In the genomic region with DNA sequence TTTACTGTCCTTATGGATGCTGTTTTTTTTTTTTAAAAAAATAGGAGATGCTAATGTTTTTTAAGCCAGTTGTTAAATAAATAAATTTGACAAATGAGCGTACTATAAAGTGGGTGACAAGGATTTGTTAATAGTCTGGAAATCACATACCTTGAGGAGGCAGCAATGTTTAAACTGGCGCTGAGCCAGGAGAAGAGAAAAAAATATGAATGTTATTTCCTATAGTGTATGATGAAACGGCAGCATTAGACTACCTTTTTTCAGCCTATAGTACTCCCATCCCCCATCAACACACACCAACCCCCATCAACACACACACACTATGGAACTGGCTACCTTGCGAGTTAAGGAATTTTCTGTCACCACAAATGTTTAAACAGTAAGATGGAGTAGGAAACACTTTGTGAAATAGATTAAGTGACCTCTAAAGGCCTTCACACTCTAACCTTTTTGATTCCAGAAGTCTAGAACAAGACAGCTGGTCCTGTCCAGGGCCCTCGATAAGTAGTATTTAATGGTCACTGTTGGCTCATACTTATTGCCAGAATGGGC, we compare ENCODE assay signal across 22 cellular contexts. TPM values are rescaled to one million over a fixed set of nuclear protein-coding genes. Genes with fewer than 3 reads are reported as not detected.
DNase-seq lines count a peak whose midpoint lies in the region; ATAC-seq, FAIRE-seq and TF ChIP-seq lines count a peak whose summit lies in the region.
"Had no signal": no experiment of that assay in that cellular context is flagged by ENCODE, and none has a peak within 500 bp of the region (broad histone marks: within the 10 kb centered on the region; RNA-seq: fewer than 3 reads in every experiment).

No MANE protein-coding gene starts in this region.

- H3K9me3 ChIP-seq in HepG2 (ENCODE audit: low read length) (no peaks in the 10 kb centered on the region), right lobe of liver (no peaks in the 10 kb centered on the region), endothelial cell of umbilical vein (replicated peaks; ENCODE audit: control insufficient read depth, insufficient read depth, low read length) (no peaks in the 10 kb centered on the region)
- H3K9me3 ChIP-seq: BE2C, Caco-2, HAP-1, SJSA1 had no signal

- no peaks in the 10 kb centered on the region for H3K9me1 ChIP-seq in endothelial cell of umbilical vein (replicated peaks; ENCODE audit: control insufficient read depth, extremely low read depth, insufficient read depth, low read length)

- TF ChIP-seq CTCF in HepG2 (CRISPR knock-in tag; IDR thresholded peaks at IDR 0.05) (no peak), right lobe of liver (IDR thresholded peaks at IDR 0.05) (no peak), endothelial cell of umbilical vein (IDR thresholded peaks at IDR 0.05; ENCODE audit: extremely low read depth in 1 of 2, insufficient read depth in 1 of 2, low read depth in 1 of 2, low read length in 2 of 2) (no peak), natural killer cell (IDR thresholded peaks at IDR 0.05) (no peak)

- H2AFZ ChIP-seq in HepG2 (ENCODE audit: low read length): no peak overlapping the region
- H2AFZ ChIP-seq in endothelial cell of umbilical vein (ENCODE audit: low read depth, low read length): no peak overlapping the region

- CTCF ChIA-PET in HepG2 (lab: Yijun Ruan, JAX; ENCODE audit: low intra/inter-chr PET ratio, low total read pairs) (no interaction called here), endothelial cell of umbilical vein (lab: Charles Lee) (no interaction called here)

- no peaks in the 10 kb centered on the region for H3K79me2 ChIP-seq in HepG2 (ENCODE audit: insufficient read depth, low read length)
- no peaks in the 10 kb centered on the region for H3K79me2 ChIP-seq in endothelial cell of umbilical vein (ENCODE audit: control insufficient read depth, insufficient read depth, low read length)

- peak overlapping the region; percentile 78 to 82 for H3K27ac Mint-ChIP-seq in natural killer cell
- H3K27ac Mint-ChIP-seq in stimulated activated naive CD8-positive, alpha-beta T cell treated with anti-CD3 and anti-CD28 coated beads, Interleukin-15, amount 100 ng/mL, for 72 hours: no peak overlapping the region
- H3K27ac Mint-ChIP-seq: CD4-positive, CD25-positive, alpha-beta regulatory T cell had no signal

- BruUV-seq in HepG2 (replicated peaks; lab: Mats Ljungman, UMichigan) (no TSS peak), endothelial cell of umbilical vein (replicated peaks; lab: Mats Ljungman, UMichigan) (no TSS peak)

- H3K36me3 ChIP-seq in HepG2 (replicated peaks in 1 of 2; ENCODE audit: control insufficient read depth in 1 of 2, insufficient read depth in 2 of 2, low read length in 2 of 2) (no peaks in the 10 kb centered on the region; a peak in 1 of 5 replicates), right lobe of liver (no peaks in the 10 kb centered on the region), endothelial cell of umbilical vein (ENCODE audit: control insufficient read depth in 2 of 2, extremely low read depth in 1 of 2, insufficient read depth in 2 of 2, low read length in 2 of 2) (no peaks in the 10 kb centered on the region)
- H3K36me3 ChIP-seq: BE2C, HAP-1 had no signal

- 95% methylated on average over 5 of the region's 5 CpGs for WGBS in HepG2 (ENCODE audit: low lambda C conversion rate)
- WGBS in right lobe of liver (ENCODE audit: insufficient coverage, low coverage, low lambda C conversion rate, missing lambda C conversion rate): 84% methylated on average over 4 of the region's 5 CpGs

- H3K36me3 Mint-ChIP-seq in natural killer cell: no peaks in the 10 kb centered on the region

- ATAC-seq in HepG2: no peak
- ATAC-seq in right lobe of liver: no peak
- no peak for ATAC-seq in natural killer cell
- ATAC-seq in stimulated activated naive CD8-positive, alpha-beta T cell treated with anti-CD3 and anti-CD28 coated beads, Interleukin-15, amount 100 ng/mL, for 72 hours: no peak
- no peak for ATAC-seq in HG03460 (IDR thresholded peaks at IDR 0.05; ENCODE audit: unreplicated experiment)
- ATAC-seq: GM12878 had no signal

- H3K27me3 ChIP-seq in HepG2 (ENCODE audit: control insufficient read depth in 1 of 2, insufficient read depth in 2 of 2, low read length in 2 of 2) (no peaks in the 10 kb centered on the region), right lobe of liver (no peaks in the 10 kb centered on the region), endothelial cell of umbilical vein (ENCODE audit: control insufficient read depth in 2 of 2, insufficient read depth in 2 of 2, low read length in 2 of 2) (no peaks in the 10 kb centered on the region)
- H3K27me3 ChIP-seq: BE2C, SJSA1 had no signal

- H4K20me1 ChIP-seq in HepG2 (ENCODE audit: insufficient read depth, low read length) (peaks cover 3% of the 10 kb centered on the region; the same call in 1 of the 2 replicates), endothelial cell of umbilical vein (replicated peaks; ENCODE audit: control insufficient read depth, extremely low read depth, insufficient read depth, low read length) (no peaks in the 10 kb centered on the region)

- POLR2A ChIA-PET in HepG2 (lab: Yijun Ruan, JAX): no interaction called here
- POLR2A ChIA-PET in endothelial cell of umbilical vein (lab: Charles Lee): no interaction called here

- H3K4me1 ChIP-seq in HepG2 (ENCODE audit: insufficient read depth, low read length) (no peaks in the 10 kb centered on the region; the same call in 1 of the 2 replicates), right lobe of liver (no peaks in the 10 kb centered on the region), endothelial cell of umbilical vein (ENCODE audit: control insufficient read depth, extremely low read depth, insufficient read depth, low read length) (no peaks in the 10 kb centered on the region)
- H3K4me1 ChIP-seq: BE2C, Caco-2, HAP-1, SJSA1 had no signal

- no peak for FAIRE-seq in HepG2 (lab: Jason Lieb, UNC)
- no peak for FAIRE-seq in endothelial cell of umbilical vein (lab: Jason Lieb, UNC)
- FAIRE-seq: GM12878 had no signal

- TF ChIP-seq POLR2A in HepG2 (IDR thresholded peaks at IDR 0.05; ENCODE audit: insufficient read depth in 1 of 2, low read depth in 2 of 2, low read length in 2 of 2) (no peak), right lobe of liver (IDR thresholded peaks at IDR 0.05) (no peak), endothelial cell of umbilical vein (IDR thresholded peaks at IDR 0.05; ENCODE audit: low read depth, low read length) (no peak)

- DNase-seq in HepG2 (ENCODE audit: low spot score) (peak; percentile 7), right lobe of liver (no peak), endothelial cell of umbilical vein (ENCODE audit: low read depth, low spot score) (peak; percentile 25), natural killer cell (no peak), COLO829 (ENCODE audit: low spot score) (no peak), NCI-H2196 treated with DMSO at 0.1 percent for 48 hours (lab: John Stamatoyannopoulos, UW; ENCODE audit: unreplicated experiment) (no peak)
- DNase-seq in stimulated activated naive CD8-positive, alpha-beta T cell treated with anti-CD3 and anti-CD28 coated beads, Interleukin-15, amount 100 ng/mL, for 72 hours: no peak
- DNase-seq: BE2C; Caco-2; CD4-positive, CD25-positive, alpha-beta regulatory T cell; DMS153; KG1; MV-4-11; NCI-H187 treated with DMSO at 0.1 percent for 48 hours; NCI-H226; NCI-H524 had no signal

- dilution Hi-C loops in endothelial cell of umbilical vein (cut with MboI; ENCODE audit: extremely low pct_ligation_motif_present, low sequenced_read_pairs): no loop called here

- H3K4me1 Mint-ChIP-seq in natural killer cell: peaks cover 53 to 66% of the 10 kb centered on the region in 2 donors
- no peaks in the 10 kb centered on the region for H3K4me1 Mint-ChIP-seq in stimulated activated naive CD8-positive, alpha-beta T cell treated with anti-CD3 and anti-CD28 coated beads, Interleukin-15, amount 100 ng/mL, for 72 hours

- no peaks in the 10 kb centered on the region for H3K27me3 Mint-ChIP-seq in natural killer cell (ENCODE audit: low read depth in 2 of 2)
- H3K27me3 Mint-ChIP-seq in stimulated activated naive CD8-positive, alpha-beta T cell treated with anti-CD3 and anti-CD28 coated beads, Interleukin-15, amount 100 ng/mL, for 72 hours: no peaks in the 10 kb centered on the region
- H3K27me3 Mint-ChIP-seq: CD4-positive, CD25-positive, alpha-beta regulatory T cell had no signal

- H3K4me3 Mint-ChIP-seq in natural killer cell: peak overlapping the region; percentile 17
- no peak overlapping the region for H3K4me3 Mint-ChIP-seq in stimulated activated naive CD8-positive, alpha-beta T cell treated with anti-CD3 and anti-CD28 coated beads, Interleukin-15, amount 100 ng/mL, for 72 hours
- H3K4me3 Mint-ChIP-seq: CD4-positive, CD25-positive, alpha-beta regulatory T cell had no signal

- TF ChIP-seq RAD21 in HepG2 (CRISPR knock-in tag; IDR thresholded peaks at IDR 0.05): no peak

- H3K9me3 Mint-ChIP-seq in natural killer cell: no peaks in the 10 kb centered on the region
- no peaks in the 10 kb centered on the region for H3K9me3 Mint-ChIP-seq in stimulated activated naive CD8-positive, alpha-beta T cell treated with anti-CD3 and anti-CD28 coated beads, Interleukin-15, amount 100 ng/mL, for 72 hours

- no peak overlapping the region for H3K9ac ChIP-seq in HepG2 (ENCODE audit: insufficient read depth, low read depth, low read length)
- no peak overlapping the region for H3K9ac ChIP-seq in endothelial cell of umbilical vein (replicated peaks; ENCODE audit: extremely low read depth, insufficient read depth, low read length)

- intact Hi-C loops in HepG2 (cut with micrococcal nuclease; ENCODE audit: unreplicated experiment): no loop called here
- intact Hi-C loops in right lobe of liver (cut with DNase I): no loop called here
- intact Hi-C loops in endothelial cell of umbilical vein (cut with micrococcal nuclease): no loop called here
- intact Hi-C loops in natural killer cell (cut with micrococcal nuclease): no loop called here

- no peak overlapping the region for H3K4me3 ChIP-seq in HepG2 (replicated peaks in 1 of 3; ENCODE audit: insufficient read depth in 1 of 3, low read depth in 2 of 3, low read length in 3 of 3)
- no peak overlapping the region for H3K4me3 ChIP-seq in right lobe of liver
- no peak overlapping the region for H3K4me3 ChIP-seq in endothelial cell of umbilical vein (replicated peaks in 1 of 3; ENCODE audit: insufficient read depth in 1 of 3, low read depth in 1 of 3, low read length in 3 of 3)
- H3K4me3 ChIP-seq: GM12878, HAP-1, SJSA1 had no signal

- H3K4me2 ChIP-seq in HepG2 (ENCODE audit: low read depth, low read length) (no peak overlapping the region), endothelial cell of umbilical vein (ENCODE audit: insufficient read depth, low read length) (no peak overlapping the region)

- in situ Hi-C loops in HepG2 (cut with HindIII; ENCODE audit: extremely low pct_ligation_motif_present, low pct_unique_long_range_greater_than_20kb): no loop called here

- TF ChIP-seq EP300 in HepG2 (IDR thresholded peaks at IDR 0.05; ENCODE audit: low read depth in 2 of 2, low read length in 2 of 2) (no peak), HepG2 (CRISPR knock-in tag; IDR thresholded peaks at IDR 0.05; ENCODE audit: borderline replicate concordance) (no peak)

- H3K27ac ChIP-seq in HepG2 (ENCODE audit: extremely low read length, insufficient read depth, low read length): no peak overlapping the region
- no peak overlapping the region for H3K27ac ChIP-seq in right lobe of liver
- no peak overlapping the region for H3K27ac ChIP-seq in endothelial cell of umbilical vein (ENCODE audit: insufficient read depth, low read depth, low read length)
- H3K27ac ChIP-seq: SJSA1 had no signal

RNA-seq across cellular contexts. Expression of gene ZCWPW2, which starts 46.8 kb away (rescaled TPM):
- 0.46 and 0.53 TPM in 2 replicates for total RNA-seq in HepG2 (2016; rRNA removed; fragmentation: Illumina TruSeq; extraction: Trizol)
- 0.18 and 0.30 TPM in 2 replicates for total RNA-seq in HepG2 (2016; cell fraction: cytosol; rRNA removed; fragmentation: Illumina TruSeq; extraction: Trizol; ENCODE audit: low read depth)
- 0.35 and 0.40 TPM in 2 replicates for total RNA-seq in HepG2 (2016; cell fraction: insoluble cytoplasmic fraction; rRNA removed; fragmentation: Illumina TruSeq; extraction: Trizol)
- total RNA-seq in HepG2 (2016; cell fraction: membrane; rRNA removed; fragmentation: Illumina TruSeq; extraction: Trizol): 0.15 TPM in 1 of 2 replicates, not detected in the other
- 0.22 and 0.72 TPM in 2 replicates for total RNA-seq in HepG2 (2016; cell fraction: nucleus; rRNA removed; fragmentation: Illumina TruSeq; extraction: Trizol)
- 0.14 and 0.17 TPM in 2 replicates for polyA plus RNA-seq in HepG2 (2011; rRNA removed)
- 0.14 TPM in 1 of 2 replicates, not detected in the other for polyA plus RNA-seq in HepG2 (2011; cell fraction: cytosol; rRNA removed)
- polyA plus RNA-seq in HepG2 (2011; cell fraction: nucleus; rRNA removed): 0.19 TPM in 1 of 2 replicates, not detected in the other
- 0.25 and 0.43 TPM in 2 replicates for polyA plus RNA-seq in HepG2 (2012)
- 0.19 TPM in 1 of 2 replicates, not detected in the other for polyA plus RNA-seq in HepG2 (2016; cell fraction: cytosol; fragmentation: Illumina TruSeq; extraction: Trizol; ENCODE audit: low read depth)
- polyA plus RNA-seq in HepG2 (2016; cell fraction: insoluble cytoplasmic fraction; fragmentation: Illumina TruSeq; extraction: Trizol; ENCODE audit: low read depth): 0.25 and 0.34 TPM in 2 replicates
- polyA plus RNA-seq in HepG2 (2016; cell fraction: membrane; fragmentation: Illumina TruSeq; extraction: Trizol; ENCODE audit: low read depth): 0.27 TPM in 1 of 2 replicates, not detected in the other
- polyA plus RNA-seq in HepG2 (2016; cell fraction: nucleus; fragmentation: Illumina TruSeq; extraction: Trizol; ENCODE audit: insufficient read depth, low read depth): not detected in 2 replicates
- polyA minus RNA-seq in HepG2 (2011; rRNA and poly(A)+ RNA removed; ENCODE audit: low replicate concordance): 0.34 TPM in 1 of 2 replicates, not detected in the other
- not detected in 2 replicates for polyA minus RNA-seq in HepG2 (2011; cell fraction: cytosol; rRNA and poly(A)+ RNA removed)
- polyA minus RNA-seq in HepG2 (2011; cell fraction: nucleus; rRNA and poly(A)+ RNA removed): 1.1 TPM in 1 of 2 replicates, not detected in the other
- total RNA-seq in right lobe of liver: under 1 TPM in 3 of 6 experiments, not detected in 3; 0.18 to 0.24 (median 0.20) TPM
- total RNA-seq in endothelial cell of umbilical vein: 0.40 TPM in 1 of 2 replicates, not detected in the other
- polyA plus RNA-seq in endothelial cell of umbilical vein: 0.04 and 0.05 TPM in 2 replicates
- polyA plus RNA-seq in endothelial cell of umbilical vein (2011; cell fraction: cytosol; rRNA removed): 0.09 and 0.18 TPM in 2 replicates
- polyA plus RNA-seq in endothelial cell of umbilical vein (2011; cell fraction: nucleus; rRNA removed): 0.15 and 0.50 TPM in 2 replicates
- polyA plus RNA-seq in endothelial cell of umbilical vein (2012): 0.34 and 0.48 TPM in 2 replicates
- polyA minus RNA-seq in endothelial cell of umbilical vein: not detected in 2 replicates
- not detected for polyA minus RNA-seq in endothelial cell of umbilical vein (2011; cell fraction: cytosol; rRNA and poly(A)+ RNA removed)
- polyA minus RNA-seq in endothelial cell of umbilical vein (2011; cell fraction: nucleus; rRNA and poly(A)+ RNA removed): not detected in 2 replicates
- total RNA-seq in natural killer cell: under 1 TPM in 1 of 3 donors, not detected in 2; 0.43 TPM
- total RNA-seq: A172, Daoy had no signal

RNA-seq across cellular contexts. Expression of gene AZI2, which starts 46.9 kb away (rescaled TPM):
- 43.7 and 48.4 TPM in 2 replicates for total RNA-seq in HepG2 (2016; rRNA removed; fragmentation: Illumina TruSeq; extraction: Trizol)
- 20.5 and 21.3 TPM in 2 replicates for total RNA-seq in HepG2 (2016; cell fraction: cytosol; rRNA removed; fragmentation: Illumina TruSeq; extraction: Trizol; ENCODE audit: low read depth)
- 44.0 and 46.7 TPM in 2 replicates for total RNA-seq in HepG2 (2016; cell fraction: insoluble cytoplasmic fraction; rRNA removed; fragmentation: Illumina TruSeq; extraction: Trizol)
- total RNA-seq in HepG2 (2016; cell fraction: membrane; rRNA removed; fragmentation: Illumina TruSeq; extraction: Trizol): 52.1 and 54.6 TPM in 2 replicates
- total RNA-seq in HepG2 (2016; cell fraction: nucleus; rRNA removed; fragmentation: Illumina TruSeq; extraction: Trizol): 36.4 and 39.6 TPM in 2 replicates
- 38.2 and 49.8 TPM in 2 replicates for polyA plus RNA-seq in HepG2 (2011; rRNA removed)
- polyA plus RNA-seq in HepG2 (2011; cell fraction: cytosol; rRNA removed): 22.8 and 24.7 TPM in 2 replicates
- 38.0 and 42.2 TPM in 2 replicates for polyA plus RNA-seq in HepG2 (2011; cell fraction: nucleus; rRNA removed)
- 45.5 and 51.6 TPM in 2 replicates for polyA plus RNA-seq in HepG2 (2012)
- 23.5 and 30.9 TPM in 2 replicates for polyA plus RNA-seq in HepG2 (2016; cell fraction: cytosol; fragmentation: Illumina TruSeq; extraction: Trizol; ENCODE audit: low read depth)
- 59.9 and 65.2 TPM in 2 replicates for polyA plus RNA-seq in HepG2 (2016; cell fraction: insoluble cytoplasmic fraction; fragmentation: Illumina TruSeq; extraction: Trizol; ENCODE audit: low read depth)
- 52.0 and 57.2 TPM in 2 replicates for polyA plus RNA-seq in HepG2 (2016; cell fraction: membrane; fragmentation: Illumina TruSeq; extraction: Trizol; ENCODE audit: low read depth)
- polyA plus RNA-seq in HepG2 (2016; cell fraction: nucleus; fragmentation: Illumina TruSeq; extraction: Trizol; ENCODE audit: insufficient read depth, low read depth): 46.5 and 51.3 TPM in 2 replicates
- 9.4 and 12.6 TPM in 2 replicates for polyA minus RNA-seq in HepG2 (2011; rRNA and poly(A)+ RNA removed; ENCODE audit: low replicate concordance)
- 26.1 and 30.8 TPM in 2 replicates for polyA minus RNA-seq in HepG2 (2011; cell fraction: cytosol; rRNA and poly(A)+ RNA removed)
- 90.8 and 117 TPM in 2 replicates for polyA minus RNA-seq in HepG2 (2011; cell fraction: nucleus; rRNA and poly(A)+ RNA removed)
- total RNA-seq in right lobe of liver: 10 to 100 TPM; 20.2 to 54.9 (median 33.5) TPM
- total RNA-seq in endothelial cell of umbilical vein: 39.5 and 50.0 TPM in 2 replicates
- 13.5 and 17.4 TPM in 2 replicates for polyA plus RNA-seq in endothelial cell of umbilical vein
- polyA plus RNA-seq in endothelial cell of umbilical vein (2011; cell fraction: cytosol; rRNA removed): 42.7 and 50.3 TPM in 2 replicates
- 57.3 and 70.2 TPM in 2 replicates for polyA plus RNA-seq in endothelial cell of umbilical vein (2011; cell fraction: nucleus; rRNA removed)
- 44.6 and 50.8 TPM in 2 replicates for polyA plus RNA-seq in endothelial cell of umbilical vein (2012)
- polyA minus RNA-seq in endothelial cell of umbilical vein: 14.9 and 21.2 TPM in 2 replicates
- polyA minus RNA-seq in endothelial cell of umbilical vein (2011; cell fraction: cytosol; rRNA and poly(A)+ RNA removed): 30.5 TPM
- polyA minus RNA-seq in endothelial cell of umbilical vein (2011; cell fraction: nucleus; rRNA and poly(A)+ RNA removed): 59.3 and 81.4 TPM in 2 replicates
- total RNA-seq in natural killer cell: 10 to 100 TPM; 29.3 to 38.6 (median 32.0) TPM

Comparison
In these comparisons a context has a peak if more than half of its experiments do, and no peak if none do; other contexts are left out.
1. DNase-seq: peak in HepG2 (single experiment) and endothelial cell of umbilical vein (single experiment); none in right lobe of liver (0 of 3), natural killer cell (single experiment), stimulated activated naive CD8-positive, alpha-beta T cell treated with anti-CD3 and anti-CD28 coated beads, Interleukin-15, amount 100 ng/mL, for 72 hours (0 of 2), COLO829 (single experiment) and NCI-H2196 treated with DMSO at 0.1 percent for 48 hours (single experiment).
2. H3K27ac Mint-ChIP-seq: peak in natural killer cell (2 of 2); none in stimulated activated naive CD8-positive, alpha-beta T cell treated with anti-CD3 and anti-CD28 coated beads, Interleukin-15, amount 100 ng/mL, for 72 hours (0 of 2).